ENCODE assay signal across 1 cellular context in the genomic region with DNA sequence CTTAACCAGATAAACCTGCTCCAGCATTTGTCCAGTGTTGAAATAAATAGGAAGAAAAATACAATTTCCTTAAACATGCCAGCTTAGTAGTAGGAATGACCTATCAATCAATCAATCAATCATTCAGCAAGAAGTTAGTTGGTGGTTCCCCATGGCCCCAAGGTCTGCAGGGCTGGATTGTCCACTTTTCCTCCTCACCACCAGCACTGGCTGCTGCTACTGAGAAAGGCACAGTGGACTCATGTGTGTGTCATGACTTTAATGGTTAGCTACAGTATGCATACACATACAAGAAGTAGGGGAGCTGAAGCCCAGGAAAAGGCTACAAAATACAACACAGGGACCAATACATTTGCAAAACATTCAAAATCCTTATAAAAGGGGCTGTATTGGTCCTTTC.
TF ChIP-seq lines count a peak whose summit lies in the region.

No MANE protein-coding gene starts in this region.

TF ChIP-seq in K562, 482 proteins besides CTCF, POLR2A, EP300 and RAD21:
- no peak for TF ChIP-seq PBX2 (CRISPR knock-in tag; IDR thresholded peaks at IDR 0.05; ENCODE audit: low read depth)
- 0 out of 2 replicates have a peak, but pooled peaks have one; percentile 17 for TF ChIP-seq PBX2 (tag; conservative IDR thresholded peaks at IDR 0.05; ENCODE audit: low read depth)
- TF ChIP-seq PPARD (CRISPR knock-in tag; IDR thresholded peaks at IDR 0.05) = no peak
- TF ChIP-seq, protein P1, sequence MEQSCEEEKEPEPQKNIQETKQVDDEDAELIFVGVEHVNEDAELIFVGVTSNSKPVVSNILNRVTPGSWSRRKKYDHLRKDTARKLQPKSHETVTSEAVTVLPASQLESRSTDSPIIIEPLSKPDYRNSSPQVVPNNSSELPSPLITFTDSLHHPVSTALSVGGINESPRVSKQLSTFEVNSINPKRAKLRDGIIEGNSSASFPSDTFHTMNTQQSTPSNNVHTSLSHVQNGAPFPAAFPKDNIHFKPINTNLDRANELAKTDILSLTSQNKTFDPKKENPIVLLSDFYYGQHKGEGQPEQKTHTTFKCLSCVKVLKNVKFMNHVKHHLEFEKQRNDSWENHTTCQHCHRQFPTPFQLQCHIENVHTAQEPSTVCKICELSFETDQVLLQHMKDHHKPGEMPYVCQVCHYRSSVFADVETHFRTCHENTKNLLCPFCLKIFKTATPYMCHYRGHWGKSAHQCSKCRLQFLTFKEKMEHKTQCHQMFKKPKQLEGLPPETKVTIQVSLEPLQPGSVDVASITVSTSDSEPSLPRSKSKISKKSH (CRISPR knock-in tag; IDR thresholded peaks at IDR 0.05) = no peak
- peak; percentile 30 for TF ChIP-seq MEIS2 (IDR thresholded peaks at IDR 0.05; ENCODE audit: partially characterized antibody)
- TF ChIP-seq, protein P2, sequence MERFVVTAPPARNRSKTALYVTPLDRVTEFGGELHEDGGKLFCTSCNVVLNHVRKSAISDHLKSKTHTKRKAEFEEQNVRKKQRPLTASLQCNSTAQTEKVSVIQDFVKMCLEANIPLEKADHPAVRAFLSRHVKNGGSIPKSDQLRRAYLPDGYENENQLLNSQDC (CRISPR knock-in tag; IDR thresholded peaks at IDR 0.05) = no peak
- no peak for TF ChIP-seq NUFIP1 (IDR thresholded peaks at IDR 0.05; ENCODE audit: partially characterized antibody)
